23 cellular contexts compared by ENCODE assay signal in genomic region chr21:42834730-42835191, GRCh38. TPM values are rescaled to one million over a fixed set of nuclear protein-coding genes. Genes with fewer than 3 reads are reported as not detected.
DNase-seq lines count a peak whose midpoint lies in the region; ATAC-seq lines count a peak whose summit lies in the region.
"Had no signal": no experiment of that assay in that cellular context is flagged by ENCODE, and none has a peak within 500 bp of the region (broad histone marks: within the 10 kb centered on the region; RNA-seq: fewer than 3 reads in every experiment).

No MANE protein-coding gene starts in this region.

- no peak overlapping the region for H3K4me3 Mint-ChIP-seq in activated T-helper 1 cell treated with anti-CD3 and anti-CD28 coated beads, Interleukin-12 subunit alpha, Interleukin-12 subunit beta, Interleukin-2, Interleukin-4 antibody, amounts not matched to agents 30 ng/mL and 10 ng/mL and 1 ng/mL, durations not matched to agents 14 hours and 24 hours and 36 hours
- no peak overlapping the region for H3K4me3 Mint-ChIP-seq in stimulated activated naive B cell treated with anti-CD40 and anti-IgM and Interleukin-4, amounts not matched to agents 10 μg/mL and 1 μg/mL and 100 μg/mL, for 72 hours
- no peak overlapping the region for H3K4me3 Mint-ChIP-seq in activated CD4-positive, alpha-beta T cell treated with anti-CD3 and anti-CD28 coated beads for 36 hours
- H3K4me3 Mint-ChIP-seq: activated naive CD4-positive, alpha-beta T cell treated with anti-CD3 and anti-CD28 coated beads for 36 hours; dendritic cell treated with granulocyte-macrophage colony-stimulating factor and Interleukin-4, amounts not matched to agents 40 ng/mL and 50 ng/mL, for 4 days; stimulated activated memory B cell treated with anti-CD40 and anti-IgM and Interleukin-4, amounts not matched to agents 10 μg/mL and 1 μg/mL and 100 μg/mL, for 72 hours had no signal

- DNase-seq in activated effector memory CD4-positive, alpha-beta T cell treated with anti-CD3 and anti-CD28 coated beads, Interleukin-2, amount 50 U/mL, for 16 hours: peak; percentile 61
- no peak for DNase-seq in activated effector memory CD4-positive, alpha-beta T cell treated with Interleukin-2 at 50 U/mL for 16 hours
- no peak for DNase-seq in activated T-helper 1 cell treated with anti-CD3 and anti-CD28 coated beads, Interleukin-12 subunit alpha, Interleukin-12 subunit beta, Interleukin-2, Interleukin-4 antibody, amounts not matched to agents 30 ng/mL and 10 ng/mL and 1 ng/mL, durations not matched to agents 14 hours and 24 hours and 36 hours (ENCODE audit: low spot score)
- DNase-seq in left lobe of liver (ENCODE audit: low spot score): peak; percentile 39
- no peak for DNase-seq in stimulated activated naive B cell treated with anti-CD40 and anti-IgM and Interleukin-4, amounts not matched to agents 10 μg/mL and 1 μg/mL and 100 μg/mL, for 72 hours
- no peak for DNase-seq in DMS 273 (lab: John Stamatoyannopoulos, UW; ENCODE audit: unreplicated experiment)
- DNase-seq in activated CD4-positive, alpha-beta T cell treated with anti-CD3 and anti-CD28 coated beads for 36 hours: no peak
- DNase-seq in globus pallidus (ENCODE audit: low spot score): no peak
- DNase-seq: activated CD4-positive, alpha-beta T cell treated with anti-CD3 and anti-CD28 coated beads, Interleukin-2, amount 50 U/mL, for 1 hour; activated naive CD4-positive, alpha-beta T cell treated with anti-CD3 and anti-CD28 coated beads for 36 hours; anterior cingulate cortex; COR-L47; DMS79; glutamatergic neuron; kidney glomerular epithelial cell; NCI-H1048; NCI-H187; NCI-H2227 treated with DMSO at 0.1 percent for 48 hours; NCI-H748 treated with DMSO at 0.1 percent for 48 hours; stimulated activated CD4-positive, alpha-beta T cell treated with anti-CD3 and anti-CD28 coated beads, Interleukin-2, amount 100 ng/mL, for 48 hours; WERI-Rb-1 had no signal

- no peaks in the 10 kb centered on the region for H3K9me3 Mint-ChIP-seq in activated T-helper 1 cell treated with anti-CD3 and anti-CD28 coated beads, Interleukin-12 subunit alpha, Interleukin-12 subunit beta, Interleukin-2, Interleukin-4 antibody, amounts not matched to agents 30 ng/mL and 10 ng/mL and 1 ng/mL, durations not matched to agents 14 hours and 24 hours and 36 hours
- H3K9me3 Mint-ChIP-seq in stimulated activated naive B cell treated with anti-CD40 and anti-IgM and Interleukin-4, amounts not matched to agents 10 μg/mL and 1 μg/mL and 100 μg/mL, for 72 hours: no peaks in the 10 kb centered on the region
- no peaks in the 10 kb centered on the region for H3K9me3 Mint-ChIP-seq in activated CD4-positive, alpha-beta T cell treated with anti-CD3 and anti-CD28 coated beads for 36 hours (ENCODE audit: low read depth)
- H3K9me3 Mint-ChIP-seq: activated naive CD4-positive, alpha-beta T cell treated with anti-CD3 and anti-CD28 coated beads for 36 hours; dendritic cell treated with granulocyte-macrophage colony-stimulating factor and Interleukin-4, amounts not matched to agents 40 ng/mL and 50 ng/mL, for 4 days; stimulated activated memory B cell treated with anti-CD40 and anti-IgM and Interleukin-4, amounts not matched to agents 10 μg/mL and 1 μg/mL and 100 μg/mL, for 72 hours had no signal

- intact Hi-C loops in activated T-helper 1 cell treated with anti-CD3 and anti-CD28 coated beads, Interleukin-12 subunit alpha, Interleukin-12 subunit beta, Interleukin-2, Interleukin-4 antibody, amounts not matched to agents 30 ng/mL and 10 ng/mL and 1 ng/mL, durations not matched to agents 14 hours and 24 hours and 36 hours (cut with micrococcal nuclease): loop anchor here (5.0 kb wide), 2 partner anchors 52 to 152 kb away; no protein-coding TSS in a partner anchor
- intact Hi-C loops in activated CD4-positive, alpha-beta T cell treated with anti-CD3 and anti-CD28 coated beads for 36 hours (cut with DNase I, micrococcal nuclease): loop anchor here (5.0 kb wide), 3 partner anchors 182 to 242 kb away; partner anchors contain the start of gene PDE9A (in 1 of the 2)

- POLR2A ChIA-PET in activated CD4-positive, alpha-beta T cell treated with anti-CD3 and anti-CD28 coated beads for 36 hours (lab: Charles Lee): no interaction called here

- peak overlapping the region; percentile 40 for H3K27ac Mint-ChIP-seq in activated T-helper 1 cell treated with anti-CD3 and anti-CD28 coated beads, Interleukin-12 subunit alpha, Interleukin-12 subunit beta, Interleukin-2, Interleukin-4 antibody, amounts not matched to agents 30 ng/mL and 10 ng/mL and 1 ng/mL, durations not matched to agents 14 hours and 24 hours and 36 hours
- H3K27ac Mint-ChIP-seq in stimulated activated naive B cell treated with anti-CD40 and anti-IgM and Interleukin-4, amounts not matched to agents 10 μg/mL and 1 μg/mL and 100 μg/mL, for 72 hours: peak overlapping the region; percentile 2
- no peak overlapping the region for H3K27ac Mint-ChIP-seq in activated CD4-positive, alpha-beta T cell treated with anti-CD3 and anti-CD28 coated beads for 36 hours
- H3K27ac Mint-ChIP-seq: activated naive CD4-positive, alpha-beta T cell treated with anti-CD3 and anti-CD28 coated beads for 36 hours; dendritic cell treated with granulocyte-macrophage colony-stimulating factor and Interleukin-4, amounts not matched to agents 40 ng/mL and 50 ng/mL, for 4 days; stimulated activated memory B cell treated with anti-CD40 and anti-IgM and Interleukin-4, amounts not matched to agents 10 μg/mL and 1 μg/mL and 100 μg/mL, for 72 hours had no signal

- CTCF ChIA-PET in activated CD4-positive, alpha-beta T cell treated with anti-CD3 and anti-CD28 coated beads for 36 hours (lab: Charles Lee): interaction anchor here (0.5 to 1.0 kb wide), 2 partner anchors 180 to 229 kb away, joined by 3 read pairs; no protein-coding TSS in a partner anchor

- H3K4me1 Mint-ChIP-seq in activated T-helper 1 cell treated with anti-CD3 and anti-CD28 coated beads, Interleukin-12 subunit alpha, Interleukin-12 subunit beta, Interleukin-2, Interleukin-4 antibody, amounts not matched to agents 30 ng/mL and 10 ng/mL and 1 ng/mL, durations not matched to agents 14 hours and 24 hours and 36 hours (ENCODE audit: low read depth): peaks cover 23% of the 10 kb centered on the region
- peaks cover 20 to 32% of the 10 kb centered on the region in 2 donors for H3K4me1 Mint-ChIP-seq in stimulated activated naive B cell treated with anti-CD40 and anti-IgM and Interleukin-4, amounts not matched to agents 10 μg/mL and 1 μg/mL and 100 μg/mL, for 72 hours
- H3K4me1 Mint-ChIP-seq in activated CD4-positive, alpha-beta T cell treated with anti-CD3 and anti-CD28 coated beads for 36 hours: peaks cover 34% of the 10 kb centered on the region

- no peak for ATAC-seq in left lobe of liver
- ATAC-seq in stimulated activated naive B cell treated with anti-CD40 and anti-IgM and Interleukin-4, amounts not matched to agents 10 μg/mL and 1 μg/mL and 100 μg/mL, for 72 hours (replicated peaks): peak in 1 of 2 donors; percentile 1
- no peak for ATAC-seq in activated CD4-positive, alpha-beta T cell treated with anti-CD3 and anti-CD28 coated beads for 36 hours
- ATAC-seq: stimulated activated memory B cell treated with anti-CD40 and anti-IgM and Interleukin-4, amounts not matched to agents 10 μg/mL and 1 μg/mL and 100 μg/mL, for 72 hours had no signal

- H3K36me3 Mint-ChIP-seq in activated T-helper 1 cell treated with anti-CD3 and anti-CD28 coated beads, Interleukin-12 subunit alpha, Interleukin-12 subunit beta, Interleukin-2, Interleukin-4 antibody, amounts not matched to agents 30 ng/mL and 10 ng/mL and 1 ng/mL, durations not matched to agents 14 hours and 24 hours and 36 hours (ENCODE audit: low read depth): peaks cover 14% of the 10 kb centered on the region
- H3K36me3 Mint-ChIP-seq in stimulated activated naive B cell treated with anti-CD40 and anti-IgM and Interleukin-4, amounts not matched to agents 10 μg/mL and 1 μg/mL and 100 μg/mL, for 72 hours: peaks cover 19 to 28% of the 10 kb centered on the region in 2 donors
- H3K36me3 Mint-ChIP-seq in activated CD4-positive, alpha-beta T cell treated with anti-CD3 and anti-CD28 coated beads for 36 hours (ENCODE audit: low read depth): peaks cover 20% of the 10 kb centered on the region

- no peaks in the 10 kb centered on the region for H3K27me3 Mint-ChIP-seq in activated T-helper 1 cell treated with anti-CD3 and anti-CD28 coated beads, Interleukin-12 subunit alpha, Interleukin-12 subunit beta, Interleukin-2, Interleukin-4 antibody, amounts not matched to agents 30 ng/mL and 10 ng/mL and 1 ng/mL, durations not matched to agents 14 hours and 24 hours and 36 hours (ENCODE audit: insufficient read depth)
- peaks cover 0 to 6% of the 10 kb centered on the region in 2 donors for H3K27me3 Mint-ChIP-seq in stimulated activated naive B cell treated with anti-CD40 and anti-IgM and Interleukin-4, amounts not matched to agents 10 μg/mL and 1 μg/mL and 100 μg/mL, for 72 hours
- no peaks in the 10 kb centered on the region for H3K27me3 Mint-ChIP-seq in activated CD4-positive, alpha-beta T cell treated with anti-CD3 and anti-CD28 coated beads for 36 hours

RNA-seq across cellular contexts. Expression of gene WDR4, which starts 44.6 kb away (rescaled TPM):
- 73.2 and 74.2 TPM in 2 replicates for total RNA-seq in activated T-helper 1 cell treated with anti-CD3 and anti-CD28 coated beads, Interleukin-12 subunit alpha, Interleukin-12 subunit beta, Interleukin-2, Interleukin-4 antibody, amounts not matched to agents 30 ng/mL and 10 ng/mL and 1 ng/mL, durations not matched to agents 14 hours and 24 hours and 36 hours
- total RNA-seq in left lobe of liver: 8.2 TPM
- total RNA-seq in activated CD4-positive, alpha-beta T cell treated with anti-CD3 and anti-CD28 coated beads for 36 hours: 10 to 100 TPM; 34.0 to 46.5 TPM

RNA-seq across cellular contexts. Expression of gene NDUFV3, which starts 58.3 kb away (rescaled TPM):
- total RNA-seq in activated T-helper 1 cell treated with anti-CD3 and anti-CD28 coated beads, Interleukin-12 subunit alpha, Interleukin-12 subunit beta, Interleukin-2, Interleukin-4 antibody, amounts not matched to agents 30 ng/mL and 10 ng/mL and 1 ng/mL, durations not matched to agents 14 hours and 24 hours and 36 hours: 41.9 and 44.4 TPM in 2 replicates
- total RNA-seq in left lobe of liver: 22.8 TPM
- total RNA-seq in activated CD4-positive, alpha-beta T cell treated with anti-CD3 and anti-CD28 coated beads for 36 hours: 10 to 100 TPM; 24.6 to 31.8 TPM

Comparison
In these comparisons a context has a peak if more than half of its experiments do, and no peak if none do; other contexts are left out.
1. DNase-seq: peak in activated effector memory CD4-positive, alpha-beta T cell treated with anti-CD3 and anti-CD28 coated beads, Interleukin-2, amount 50 U/mL, for 16 hours (single experiment) and left lobe of liver (single experiment); none in activated effector memory CD4-positive, alpha-beta T cell treated with Interleukin-2 at 50 U/mL for 16 hours (single experiment), activated T-helper 1 cell treated with anti-CD3 and anti-CD28 coated beads, Interleukin-12 subunit alpha, Interleukin-12 subunit beta, Interleukin-2, Interleukin-4 antibody, amounts not matched to agents 30 ng/mL and 10 ng/mL and 1 ng/mL, durations not matched to agents 14 hours and 24 hours and 36 hours (single experiment), stimulated activated naive B cell treated with anti-CD40 and anti-IgM and Interleukin-4, amounts not matched to agents 10 μg/mL and 1 μg/mL and 100 μg/mL, for 72 hours (single experiment), DMS 273 (single experiment), activated CD4-positive, alpha-beta T cell treated with anti-CD3 and anti-CD28 coated beads for 36 hours (single experiment) and globus pallidus (single experiment).